1 cellular context compared by ENCODE assay signal in genomic region chr17:42798383-42799380, GRCh38.
TF ChIP-seq lines count a peak whose summit lies in the region.

A gene with protein sequence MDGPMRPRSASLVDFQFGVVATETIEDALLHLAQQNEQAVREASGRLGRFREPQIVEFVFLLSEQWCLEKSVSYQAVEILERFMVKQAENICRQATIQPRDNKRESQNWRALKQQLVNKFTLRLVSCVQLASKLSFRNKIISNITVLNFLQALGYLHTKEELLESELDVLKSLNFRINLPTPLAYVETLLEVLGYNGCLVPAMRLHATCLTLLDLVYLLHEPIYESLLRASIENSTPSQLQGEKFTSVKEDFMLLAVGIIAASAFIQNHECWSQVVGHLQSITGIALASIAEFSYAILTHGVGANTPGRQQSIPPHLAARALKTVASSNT (plus strand): TSS chr17:42798861. CDS start chr17:42799068, 207 bp downstream.
A gene with protein sequence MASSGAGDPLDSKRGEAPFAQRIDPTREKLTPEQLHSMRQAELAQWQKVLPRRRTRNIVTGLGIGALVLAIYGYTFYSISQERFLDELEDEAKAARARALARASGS (minus strand): TSS chr17:42798704. CDS start chr17:42798681, 23 bp downstream.

TF ChIP-seq in WTC11, 78 proteins besides CTCF, POLR2A, EP300 and RAD21 (continued from another document):
- TF ChIP-seq, protein P1, sequence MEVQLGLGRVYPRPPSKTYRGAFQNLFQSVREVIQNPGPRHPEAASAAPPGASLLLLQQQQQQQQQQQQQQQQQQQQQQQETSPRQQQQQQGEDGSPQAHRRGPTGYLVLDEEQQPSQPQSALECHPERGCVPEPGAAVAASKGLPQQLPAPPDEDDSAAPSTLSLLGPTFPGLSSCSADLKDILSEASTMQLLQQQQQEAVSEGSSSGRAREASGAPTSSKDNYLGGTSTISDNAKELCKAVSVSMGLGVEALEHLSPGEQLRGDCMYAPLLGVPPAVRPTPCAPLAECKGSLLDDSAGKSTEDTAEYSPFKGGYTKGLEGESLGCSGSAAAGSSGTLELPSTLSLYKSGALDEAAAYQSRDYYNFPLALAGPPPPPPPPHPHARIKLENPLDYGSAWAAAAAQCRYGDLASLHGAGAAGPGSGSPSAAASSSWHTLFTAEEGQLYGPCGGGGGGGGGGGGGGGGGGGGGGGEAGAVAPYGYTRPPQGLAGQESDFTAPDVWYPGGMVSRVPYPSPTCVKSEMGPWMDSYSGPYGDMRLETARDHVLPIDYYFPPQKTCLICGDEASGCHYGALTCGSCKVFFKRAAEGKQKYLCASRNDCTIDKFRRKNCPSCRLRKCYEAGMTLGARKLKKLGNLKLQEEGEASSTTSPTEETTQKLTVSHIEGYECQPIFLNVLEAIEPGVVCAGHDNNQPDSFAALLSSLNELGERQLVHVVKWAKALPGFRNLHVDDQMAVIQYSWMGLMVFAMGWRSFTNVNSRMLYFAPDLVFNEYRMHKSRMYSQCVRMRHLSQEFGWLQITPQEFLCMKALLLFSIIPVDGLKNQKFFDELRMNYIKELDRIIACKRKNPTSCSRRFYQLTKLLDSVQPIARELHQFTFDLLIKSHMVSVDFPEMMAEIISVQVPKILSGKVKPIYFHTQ (CRISPR knock-in tag; IDR thresholded peaks at IDR 0.05), result no peak
